Comparison of ENCODE assay signal across 8 cellular contexts in the genomic region with DNA sequence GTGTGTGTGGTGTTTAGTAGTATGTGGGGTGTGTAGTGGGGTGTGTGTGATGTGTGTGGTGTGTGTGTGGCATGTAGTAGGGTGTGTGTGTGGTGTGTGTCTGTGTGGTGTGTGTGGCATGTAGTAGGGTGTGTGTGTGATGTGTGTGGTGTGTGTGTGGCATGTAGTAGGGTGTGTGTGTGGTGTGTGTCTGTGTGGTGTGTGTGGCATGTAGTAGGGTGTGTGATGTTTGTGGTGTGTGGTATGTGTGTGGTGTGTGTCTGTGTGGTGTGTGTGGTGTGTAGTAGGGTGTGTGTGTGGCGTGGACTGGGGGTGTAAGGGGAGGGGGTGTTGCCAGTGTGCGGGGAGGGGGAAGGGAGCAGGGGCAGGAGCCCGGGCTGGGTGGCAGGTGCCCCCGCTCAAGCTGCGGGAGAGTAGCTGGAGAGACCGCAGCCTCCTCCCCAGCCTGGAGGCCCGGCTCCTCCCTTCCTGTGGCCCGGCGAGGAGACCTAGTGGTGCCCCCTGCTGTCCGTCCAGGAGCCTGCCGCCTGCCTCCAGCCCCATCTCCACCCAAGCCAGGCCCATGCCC. TPM values are rescaled to one million over a fixed set of nuclear protein-coding genes. Genes with fewer than 3 reads are reported as not detected.
A peak's percentile ranks its signal among the peaks of the same experiment; 100 is the strongest.
DNase-seq lines count a peak whose midpoint lies in the region; ATAC-seq, FAIRE-seq and TF ChIP-seq lines count a peak whose summit lies in the region.
"Not testable (repeated sequence)": the region's sequence is repeated elsewhere in the genome, so short reads cannot be mapped to it uniquely, and the experiment has no call there.

No MANE protein-coding gene starts in this region.

- ATAC-seq in GM19043 (IDR thresholded peaks at IDR 0.05; ENCODE audit: low read depth, unreplicated experiment) = peak; percentile 68
- peak; percentile 43 for ATAC-seq in HG03196 (IDR thresholded peaks at IDR 0.05; ENCODE audit: unreplicated experiment)
- peak; percentile 66 to 81 (median 74) for ATAC-seq in T-cell (replicated peaks in 1 of 4)
- ATAC-seq in HepG2 = peak; percentile 90

- DNase-seq in T-cell = peak; percentile 2 to 85 (median 70)
- DNase-seq in activated T-cell treated with anti-CD3 and anti-CD28 coated beads, Interleukin-2, amount 50 U/mL, for 24 hours = peak; percentile 85
- DNase-seq in colonic mucosa = peak; percentile 36
- DNase-seq in HepG2 (ENCODE audit: low spot score) = peak; percentile 2
- peak; percentile 52 to 84 for DNase-seq in stimulated activated CD4-positive, alpha-beta T cell treated with anti-CD3 and anti-CD28 coated beads, Interleukin-15, amount 100 ng/mL, for 48 hours (ENCODE audit: low read depth in 2 of 2)

- 0% methylated on average over 2 of the region's 11 CpGs for WGBS in HepG2 (ENCODE audit: low lambda C conversion rate)

- H3K4me1 ChIP-seq in colonic mucosa; HepG2 (ENCODE audit: insufficient read depth, low read length): not testable (repeated sequence)

- H3K9me3 Mint-ChIP-seq in T-cell; activated T-cell treated with anti-CD3 and anti-CD28 coated beads, Interleukin-2, amount 50 U/mL, for 24 hours: not testable (repeated sequence)

- FAIRE-seq in HepG2 (lab: Jason Lieb, UNC) = peak; percentile 95

- in situ Hi-C loops in HepG2 (cut with HindIII; ENCODE audit: extremely low pct_ligation_motif_present, low pct_unique_long_range_greater_than_20kb) = not testable (repeated sequence)

- H3K36me3 Mint-ChIP-seq in T-cell; activated T-cell treated with anti-CD3 and anti-CD28 coated beads, Interleukin-2, amount 50 U/mL, for 24 hours (ENCODE audit: low read depth): not testable (repeated sequence)

- peak overlapping the region in 1 of 3 donors; percentile 2 for H3K4me3 Mint-ChIP-seq in T-cell
- not testable (repeated sequence) for H3K4me3 Mint-ChIP-seq in activated T-cell treated with anti-CD3 and anti-CD28 coated beads, Interleukin-2, amount 50 U/mL, for 24 hours

- not testable (repeated sequence) for H3K27me3 ChIP-seq in colonic mucosa; HepG2 (ENCODE audit: control insufficient read depth in 1 of 2, insufficient read depth in 2 of 2, low read length in 2 of 2)

- H3K36me3 ChIP-seq in colonic mucosa; HepG2 (replicated peaks in 1 of 2; ENCODE audit: control insufficient read depth in 1 of 2, insufficient read depth in 2 of 2, low read length in 2 of 2): not testable (repeated sequence)

- peaks cover 7 to 13% (median 10%) of the 10 kb centered on the region in 3 donors for H3K4me1 Mint-ChIP-seq in T-cell
- not testable (repeated sequence) for H3K4me1 Mint-ChIP-seq in activated T-cell treated with anti-CD3 and anti-CD28 coated beads, Interleukin-2, amount 50 U/mL, for 24 hours (ENCODE audit: low read depth)

- BruUV-seq in HepG2 (replicated peaks; lab: Mats Ljungman, UMichigan) = not testable (repeated sequence)

- H3K27ac ChIP-seq in 22Rv1; colonic mucosa; HepG2 (ENCODE audit: extremely low read length, insufficient read depth, low read length): not testable (repeated sequence)

- TF ChIP-seq EP300 in HepG2 (IDR thresholded peaks at IDR 0.05; ENCODE audit: low read depth in 2 of 2, low read length in 2 of 2); HepG2 (CRISPR knock-in tag; IDR thresholded peaks at IDR 0.05; ENCODE audit: borderline replicate concordance): not testable (repeated sequence)

- not testable (repeated sequence) for TF ChIP-seq RAD21 in HepG2 (CRISPR knock-in tag; IDR thresholded peaks at IDR 0.05)

- CTCF ChIA-PET in T-cell (lab: Charles Lee); HepG2 (lab: Yijun Ruan, JAX; ENCODE audit: low intra/inter-chr PET ratio, low total read pairs): not testable (repeated sequence)

- POLR2A ChIA-PET in T-cell (lab: Charles Lee); HepG2 (lab: Yijun Ruan, JAX): not testable (repeated sequence)

- H3K9me3 ChIP-seq in colonic mucosa; HepG2 (ENCODE audit: low read length): not testable (repeated sequence)

- TF ChIP-seq POLR2A in HepG2 (IDR thresholded peaks at IDR 0.05; ENCODE audit: insufficient read depth in 1 of 2, low read depth in 2 of 2, low read length in 2 of 2) = not testable (repeated sequence)

- H3K4me2 ChIP-seq in HepG2 (ENCODE audit: low read depth, low read length) = not testable (repeated sequence)

- H3K27ac Mint-ChIP-seq in T-cell = peak overlapping the region in 1 of 2 donors; percentile 28
- H3K27ac Mint-ChIP-seq in activated T-cell treated with anti-CD3 and anti-CD28 coated beads, Interleukin-2, amount 50 U/mL, for 24 hours = not testable (repeated sequence)

- not testable (repeated sequence) for H3K79me2 ChIP-seq in HepG2 (ENCODE audit: insufficient read depth, low read length)

- not testable (repeated sequence) for H2AFZ ChIP-seq in HepG2 (ENCODE audit: low read length)

- peak; percentile 38 for TF ChIP-seq CTCF in 22Rv1 (IDR thresholded peaks at IDR 0.05)
- TF ChIP-seq CTCF in colonic mucosa (IDR thresholded peaks at IDR 0.05); HepG2 (CRISPR knock-in tag; IDR thresholded peaks at IDR 0.05): not testable (repeated sequence)

- not testable (repeated sequence) for H3K9ac ChIP-seq in colonic mucosa (ENCODE audit: low read depth in 2 of 2, low read length in 2 of 2); HepG2 (ENCODE audit: insufficient read depth, low read depth, low read length)

- intact Hi-C loops in colonic mucosa (cut with DNase I); HepG2 (cut with micrococcal nuclease; ENCODE audit: unreplicated experiment): not testable (repeated sequence)

- not testable (repeated sequence) for H4K20me1 ChIP-seq in HepG2 (ENCODE audit: insufficient read depth, low read length)

- not testable (repeated sequence) for H3K4me3 ChIP-seq in colonic mucosa; HepG2 (replicated peaks in 1 of 3; ENCODE audit: insufficient read depth in 1 of 3, low read depth in 2 of 3, low read length in 3 of 3)

- not testable (repeated sequence) for H3K27me3 Mint-ChIP-seq in T-cell; activated T-cell treated with anti-CD3 and anti-CD28 coated beads, Interleukin-2, amount 50 U/mL, for 24 hours

TF ChIP-seq in HepG2, 621 proteins besides CTCF, POLR2A, EP300 and RAD21 (continues in another document):
- TF ChIP-seq GABPB1 (CRISPR knock-in tag; IDR thresholded peaks at IDR 0.05) (peak; percentile 51; the same call in 1 of the 2 replicates), ZNF263 (CRISPR knock-in tag; IDR thresholded peaks at IDR 0.05) (peak; percentile 71)

RNA-seq across cellular contexts. Expression of gene GOLGA8T, which starts 38.3 kb away (rescaled TPM):
- total RNA-seq in T-cell (under 1 TPM; 0.26 to 0.82 (median 0.60) TPM), colonic mucosa (under 1 TPM in 1 of 2 donors, not detected in 1; 0.16 TPM), HepG2 (2016; rRNA removed; fragmentation: Illumina TruSeq; extraction: Trizol) (not detected in 2 replicates)
- not detected in 2 replicates for total RNA-seq in HepG2 (2016; cell fraction: cytosol; rRNA removed; fragmentation: Illumina TruSeq; extraction: Trizol; ENCODE audit: low read depth)
- total RNA-seq in HepG2 (2016; cell fraction: insoluble cytoplasmic fraction; rRNA removed; fragmentation: Illumina TruSeq; extraction: Trizol) = not detected in 2 replicates
- total RNA-seq in HepG2 (2016; cell fraction: membrane; rRNA removed; fragmentation: Illumina TruSeq; extraction: Trizol) = not detected in 2 replicates
- total RNA-seq in HepG2 (2016; cell fraction: nucleus; rRNA removed; fragmentation: Illumina TruSeq; extraction: Trizol) = not detected in 2 replicates
- 0.07 TPM in 1 of 2 replicates, not detected in the other for polyA plus RNA-seq in HepG2 (2011; rRNA removed)
- 0.05 TPM in 1 of 2 replicates, not detected in the other for polyA plus RNA-seq in HepG2 (2011; cell fraction: cytosol; rRNA removed)
- polyA plus RNA-seq in HepG2 (2011; cell fraction: nucleus; rRNA removed) = not detected in 2 replicates
- 0.16 TPM in 1 of 2 replicates, not detected in the other for polyA plus RNA-seq in HepG2 (2012)
- polyA plus RNA-seq in HepG2 (2016; cell fraction: cytosol; fragmentation: Illumina TruSeq; extraction: Trizol; ENCODE audit: low read depth) = not detected in 2 replicates
- not detected in 2 replicates for polyA plus RNA-seq in HepG2 (2016; cell fraction: insoluble cytoplasmic fraction; fragmentation: Illumina TruSeq; extraction: Trizol; ENCODE audit: low read depth)
- not detected in 2 replicates for polyA plus RNA-seq in HepG2 (2016; cell fraction: membrane; fragmentation: Illumina TruSeq; extraction: Trizol; ENCODE audit: low read depth)
- not detected in 2 replicates for polyA plus RNA-seq in HepG2 (2016; cell fraction: nucleus; fragmentation: Illumina TruSeq; extraction: Trizol; ENCODE audit: insufficient read depth, low read depth)
- 0.07 TPM in 1 of 2 replicates, not detected in the other for polyA minus RNA-seq in HepG2 (2011; rRNA and poly(A)+ RNA removed; ENCODE audit: low replicate concordance)
- not detected in 2 replicates for polyA minus RNA-seq in HepG2 (2011; cell fraction: cytosol; rRNA and poly(A)+ RNA removed)
- 0.50 TPM in 1 of 2 replicates, not detected in the other for polyA minus RNA-seq in HepG2 (2011; cell fraction: nucleus; rRNA and poly(A)+ RNA removed)

Comparison
In these comparisons a context has a peak if more than half of its experiments do, and no peak if none do; other contexts are left out.
1. DNase-seq: peak in every context shown above with its lines; median percentile 85 in activated T-cell treated with anti-CD3 and anti-CD28 coated beads, Interleukin-2, amount 50 U/mL, for 24 hours; 70 in T-cell; 68 in stimulated activated CD4-positive, alpha-beta T cell treated with anti-CD3 and anti-CD28 coated beads, Interleukin-15, amount 100 ng/mL, for 48 hours; 36 in colonic mucosa; 2 in HepG2.